8 cellular contexts compared by ENCODE assay signal in the genomic region with DNA sequence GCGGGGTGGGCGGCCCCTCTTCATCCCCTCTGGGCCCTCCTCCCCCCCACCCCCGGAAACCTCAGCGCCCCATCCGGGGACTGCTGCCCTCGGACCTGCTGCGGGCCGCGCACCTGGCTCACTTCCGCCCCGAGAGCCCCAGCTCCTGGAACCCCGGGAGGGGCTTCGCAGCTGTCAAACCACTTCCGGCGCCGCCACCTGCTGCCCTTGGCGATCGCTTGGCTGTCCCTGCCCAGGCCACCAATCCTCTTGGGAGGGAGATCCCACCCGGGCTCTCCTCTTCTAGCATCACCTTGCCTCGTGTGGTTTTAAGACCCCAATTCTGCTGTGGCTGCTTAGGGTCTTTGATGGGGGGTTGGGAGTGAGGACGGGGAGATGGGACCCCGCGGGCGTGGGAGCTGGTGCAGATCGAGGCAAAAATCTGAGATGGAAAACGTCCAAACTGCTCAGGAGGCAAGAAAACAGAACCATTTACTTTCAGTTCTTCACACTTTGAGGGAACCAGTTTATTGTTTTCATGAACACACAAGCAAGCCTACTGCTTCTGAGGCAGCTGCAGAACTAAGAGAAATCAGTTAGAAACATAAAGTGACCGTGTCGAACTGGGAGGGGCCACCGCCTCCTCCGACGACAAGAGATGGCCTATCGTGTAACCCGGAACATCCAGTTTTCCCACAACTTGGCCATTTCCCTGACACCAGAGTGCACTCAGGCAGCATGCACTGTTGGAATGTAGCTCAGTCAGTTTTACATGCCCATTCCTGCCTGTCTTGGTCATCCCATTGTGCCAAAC. TPM values are rescaled to one million over a fixed set of nuclear protein-coding genes. Genes with fewer than 3 reads are reported as not detected.
DNase-seq lines count a peak whose midpoint lies in the region; ATAC-seq and TF ChIP-seq lines count a peak whose summit lies in the region.

No MANE protein-coding gene starts in this region.

- H3K4me1 Mint-ChIP-seq in type B pancreatic cell (ENCODE audit: unreplicated experiment) = peaks cover 12% of the 10 kb centered on the region

- H3K27ac ChIP-seq in PC-3 (ENCODE audit: low read length) = peak overlapping the region; percentile 93
- H3K27ac ChIP-seq in foreskin keratinocyte = peak overlapping the region; percentile 85
- peak overlapping the region; percentile 88 for H3K27ac ChIP-seq in neutrophil

- H3K9me2 ChIP-seq in PC-3 (replicated peaks; ENCODE audit: low read length) = no peaks in the 10 kb centered on the region

- H3K9me3 Mint-ChIP-seq in type B pancreatic cell = no peaks in the 10 kb centered on the region

- H2AFZ ChIP-seq in PC-3 (ENCODE audit: low read length) = peak overlapping the region; percentile 72

- POLR2A ChIA-PET in PC-3 (lab: Charles Lee; ENCODE audit: unreplicated experiment) = interaction anchor here (1.1 kb wide), 1 partner anchor 331 kb away, joined by 3 read pairs; a partner anchor contains a TSS

- H3K27me3 ChIP-seq in PC-3 (ENCODE audit: low read length) = no peaks in the 10 kb centered on the region
- no peaks in the 10 kb centered on the region for H3K27me3 ChIP-seq in foreskin keratinocyte
- no peaks in the 10 kb centered on the region for H3K27me3 ChIP-seq in neutrophil

- H3K9ac ChIP-seq in PC-3 (ENCODE audit: low read length) = peak overlapping the region; percentile 73

- peak; percentile 73 for DNase-seq in DMS153 (lab: John Stamatoyannopoulos, UW)
- DNase-seq in PC-3 = peak; percentile 91
- peak; percentile 65 for DNase-seq in activated effector memory CD4-positive, alpha-beta T cell treated with Interleukin-2 at 50 U/mL for 16 hours
- DNase-seq in foreskin keratinocyte = peak; percentile 92 to 94
- DNase-seq in type B pancreatic cell (ENCODE audit: extremely low spot score, unreplicated experiment) = no peak

- peaks cover 18% of the 10 kb centered on the region; the same call in 1 of the 2 replicates for H3K36me3 ChIP-seq in PC-3 (ENCODE audit: low read depth, low read length)
- H3K36me3 ChIP-seq in neutrophil = no peaks in the 10 kb centered on the region

- no peaks in the 10 kb centered on the region for H3K27me3 Mint-ChIP-seq in type B pancreatic cell

- peaks cover 7% of the 10 kb centered on the region for H3K36me3 Mint-ChIP-seq in type B pancreatic cell

- H3K79me2 ChIP-seq in PC-3 (ENCODE audit: low read length) = peaks cover 60% of the 10 kb centered on the region

- H3K4me2 ChIP-seq in PC-3 (ENCODE audit: low read length) = peak overlapping the region; percentile 99

- TSS peak; percentile 64 for BruUV-seq in PC-3 (replicated peaks; lab: Mats Ljungman, UMichigan)

- peaks cover 3% of the 10 kb centered on the region for H3F3A ChIP-seq in PC-3 (ENCODE audit: low read length, unreplicated experiment)

- CTCF ChIA-PET in PC-3 (lab: Charles Lee) = interaction anchor here (0.6 to 1.0 kb wide), 2 partner anchors 756 kb away, joined by 6 to 8 read pairs; a partner anchor contains a TSS

- H3K4me3 Mint-ChIP-seq in type B pancreatic cell = peak overlapping the region; percentile 92

- H3K27ac Mint-ChIP-seq in type B pancreatic cell = peak overlapping the region; percentile 96

- intact Hi-C loops in PC-3 (cut with micrococcal nuclease) = no loop called here

- H3K4me3 ChIP-seq in PC-3 (ENCODE audit: low read length) = peak overlapping the region; percentile 88
- H3K4me3 ChIP-seq in neutrophil (ENCODE audit: low read depth in 1 of 2, low read length in 1 of 2) = peak overlapping the region; percentile 62 to 66

- peak; percentile 57 for ATAC-seq in GM19468 (IDR thresholded peaks at IDR 0.05; ENCODE audit: extremely low read depth, unreplicated experiment)
- ATAC-seq in HG03565 (IDR thresholded peaks at IDR 0.05; ENCODE audit: unreplicated experiment) = peak; percentile 55
- ATAC-seq in PC-3 = peak; percentile 49
- ATAC-seq in foreskin keratinocyte = peak; percentile 83

- no peaks in the 10 kb centered on the region for H4K20me1 ChIP-seq in PC-3 (ENCODE audit: low read length)

- H3K4me1 ChIP-seq in PC-3 (ENCODE audit: insufficient read depth, low read length) (peaks cover 37% of the 10 kb centered on the region), foreskin keratinocyte (peaks cover 17% of the 10 kb centered on the region), neutrophil (ENCODE audit: control insufficient read depth in 1 of 2, insufficient read depth in 1 of 2, low read depth in 1 of 2, low read length in 1 of 2) (peaks cover 41 to 43% of the 10 kb centered on the region in 2 experiments)

- H3K9me3 ChIP-seq in PC-3 (ENCODE audit: low read length) (peaks cover 13% of the 10 kb centered on the region), neutrophil (no peaks in the 10 kb centered on the region)

- TF ChIP-seq CTCF in PC-3 (conservative IDR thresholded peaks at IDR 0.05; ENCODE audit: low read depth, low read length) = no peak
- TF ChIP-seq CTCF in foreskin keratinocyte (conservative IDR thresholded peaks at IDR 0.05) = no peak
- TF ChIP-seq CTCF in neutrophil (IDR thresholded peaks at IDR 0.05) = no peak
- TF ChIP-seq CTCF in type B pancreatic cell (conservative IDR thresholded peaks at IDR 0.05) = no peak

RNA-seq across cellular contexts. Expression of a gene that starts 0.8 kb away (rescaled TPM):
- total RNA-seq in PC-3 (2014; rRNA removed) (31.8 and 39.0 TPM in 2 replicates), foreskin keratinocyte (48.5 and 50.3 TPM in 2 replicates), type B pancreatic cell (ENCODE audit: low replicate concordance) (21.8 and 28.0 TPM in 2 replicates)
- 13.7 and 15.5 TPM in 2 replicates for polyA plus RNA-seq in foreskin keratinocyte
